Comparison of ENCODE assay signal across 8 cellular contexts in genomic region chr9:89999534-90000370, GRCh38.
DNase-seq lines count a peak whose midpoint lies in the region; ATAC-seq and TF ChIP-seq lines count a peak whose summit lies in the region.

No MANE protein-coding gene starts in this region.

- no peak for TF ChIP-seq CTCF in astrocyte of the spinal cord (IDR thresholded peaks at IDR 0.05; ENCODE audit: low read depth, low read length)

- no peaks in the 10 kb centered on the region for H3K27me3 Mint-ChIP-seq in IgD-negative memory B cell

- H3K27ac Mint-ChIP-seq in IgD-negative memory B cell, result peak overlapping the region; percentile 74 to 84 (median 78)

- H3K4me3 ChIP-seq in SJCRH30 (peak overlapping the region; percentile 48), astrocyte of the spinal cord (ENCODE audit: low read depth, low read length) (peak overlapping the region; percentile 3), H7 (ENCODE audit: insufficient read depth, low read depth, low read length) (no peak overlapping the region)

- DNase-seq in D341Med (ENCODE audit: low spot score), result peak; percentile 54
- DNase-seq in SJCRH30, result peak; percentile 80 to 86
- DNase-seq in astrocyte of the spinal cord (ENCODE audit: low read depth, low spot score), result peak; percentile 64
- peak; percentile 55 for DNase-seq in stimulated activated CD4-positive, alpha-beta T cell treated with anti-CD3 and anti-CD28 coated beads, Interleukin-4, amount 100 ng/mL, for 1 hour
- DNase-seq in H7, result no peak

- no peaks in the 10 kb centered on the region for H3K36me3 Mint-ChIP-seq in IgD-negative memory B cell

- no peaks in the 10 kb centered on the region for H3K27me3 ChIP-seq in SJCRH30
- H3K27me3 ChIP-seq in layer of hippocampus (ENCODE audit: control insufficient read depth, insufficient read depth, low read length), result no peaks in the 10 kb centered on the region
- no peaks in the 10 kb centered on the region for H3K27me3 ChIP-seq in H7 (ENCODE audit: control insufficient read depth, insufficient read depth, low read length)

- H3K4me3 Mint-ChIP-seq in IgD-negative memory B cell, result peak overlapping the region; percentile 9 to 91 (median 84)

- H3K9me3 ChIP-seq in SJCRH30 (replicated peaks), result no peaks in the 10 kb centered on the region

- H3K9me3 Mint-ChIP-seq in IgD-negative memory B cell, result peaks cover 0 to 2% (median 0%) of the 10 kb centered on the region in 3 donors

- peaks cover 56% of the 10 kb centered on the region for H3K4me1 ChIP-seq in SJCRH30

- peak overlapping the region; percentile 82 for H3K27ac ChIP-seq in SJCRH30
- H3K27ac ChIP-seq in layer of hippocampus (ENCODE audit: low read depth, low read length), result peak overlapping the region; percentile 69

- ATAC-seq in GM21423 (IDR thresholded peaks at IDR 0.05; ENCODE audit: unreplicated experiment), result peak; percentile 95

- H3K36me3 ChIP-seq in SJCRH30 (no peaks in the 10 kb centered on the region), H7 (replicated peaks; ENCODE audit: control insufficient read depth, insufficient read depth, low read length) (no peaks in the 10 kb centered on the region)

- peaks cover 19 to 25% (median 20%) of the 10 kb centered on the region in 3 donors for H3K4me1 Mint-ChIP-seq in IgD-negative memory B cell

- in situ Hi-C loops in astrocyte of the spinal cord (cut with HindIII; ENCODE audit: low sequenced_read_pairs), result no loop called here
